ENCODE assay signal across 16 cellular contexts in the genomic region with DNA sequence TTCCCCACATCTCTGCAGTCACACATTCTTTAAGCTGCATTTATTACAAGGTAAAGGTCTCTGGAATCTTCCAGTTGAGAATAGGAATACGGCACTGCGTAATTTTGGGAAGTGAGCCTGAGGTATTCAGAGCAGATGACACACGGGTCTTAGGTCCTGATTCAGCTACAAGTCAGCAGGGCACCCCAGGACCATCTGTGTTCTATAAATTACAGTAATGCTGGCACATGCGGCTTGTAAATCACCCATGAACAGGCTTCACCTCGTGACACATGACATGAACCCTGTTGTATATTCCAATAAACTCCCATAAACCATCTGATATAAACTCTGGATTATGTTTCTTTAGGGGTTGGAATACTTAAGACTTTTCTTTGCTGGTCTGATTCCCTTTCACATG.
"Had no signal": no experiment of that assay in that cellular context is flagged by ENCODE, and none has a peak within 500 bp of the region (broad histone marks: within the 10 kb centered on the region; RNA-seq: fewer than 3 reads in every experiment).

No MANE protein-coding gene starts in this region.

- H3K27ac ChIP-seq: body of pancreas, suprapubic skin, upper lobe of left lung had no signal

- H3K9me3 ChIP-seq: body of pancreas, suprapubic skin had no signal

- H3K36me3 ChIP-seq: suprapubic skin, upper lobe of left lung had no signal

- H3K4me1 ChIP-seq: body of pancreas, suprapubic skin, upper lobe of left lung had no signal

- H3K27me3 ChIP-seq: body of pancreas, upper lobe of left lung had no signal

- ATAC-seq: activated naive CD4-positive, alpha-beta T cell treated with anti-CD3 and anti-CD28 coated beads, Interleukin-2, amount 50 U/mL, for 72 hours; body of pancreas; naive thymus-derived CD8-positive, alpha-beta T cell; sciatic nerve; stimulated activated naive CD8-positive, alpha-beta T cell treated with anti-CD3 and anti-CD28 coated beads, Interleukin-15, Interleukin-2, amounts not matched to agents 100 U/mL and 50 U/mL, for 24 hours had no signal

- H3K4me3 ChIP-seq: body of pancreas, suprapubic skin, upper lobe of left lung had no signal

- DNase-seq: activated CD4-positive, CD25-positive, alpha-beta regulatory T cell; activated T-cell treated with anti-CD3 and anti-CD28 coated beads, Interleukin-2, amount 50 U/mL, for 1 hour; amniotic stem cell; body of pancreas; central memory CD4-positive, alpha-beta T cell; hypothalamus; kidney glomerular epithelial cell; midbrain; naive thymus-derived CD8-positive, alpha-beta T cell; nucleus accumbens; stimulated activated CD4-positive, alpha-beta T cell treated with anti-CD3 and anti-CD28 coated beads, Interleukin-2, amount 100 ng/mL, for 48 hours; stimulated activated naive CD8-positive, alpha-beta T cell treated with anti-CD3 and anti-CD28 coated beads, Interleukin-15, Interleukin-2, amounts not matched to agents 100 U/mL and 50 U/mL, for 24 hours; upper lobe of left lung had no signal
